19 cellular contexts compared by ENCODE assay signal in the genomic region with DNA sequence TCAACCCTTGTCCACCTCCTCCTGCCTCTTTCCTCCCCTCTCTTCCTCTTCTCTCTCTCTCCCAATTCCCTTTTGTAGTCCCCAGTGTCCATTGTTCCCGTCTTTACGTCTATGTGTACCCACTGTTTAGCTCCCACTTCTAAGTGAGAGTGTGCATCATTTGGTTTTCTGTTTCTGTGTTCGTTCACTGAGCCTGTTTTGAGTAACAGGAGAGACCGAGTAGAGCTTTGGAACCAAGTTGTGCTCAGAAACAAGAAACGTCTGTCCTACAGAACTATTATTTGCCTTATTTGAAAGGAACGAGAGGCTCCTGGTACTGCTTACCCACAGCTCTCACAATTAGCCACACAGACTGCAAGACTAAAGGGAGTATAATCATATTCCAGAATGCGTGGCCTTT. TPM values are rescaled to one million over a fixed set of nuclear protein-coding genes. Genes with fewer than 3 reads are reported as not detected.
DNase-seq lines count a peak whose midpoint lies in the region; ATAC-seq and TF ChIP-seq lines count a peak whose summit lies in the region.
"Had no signal": no experiment of that assay in that cellular context is flagged by ENCODE, and none has a peak within 500 bp of the region (broad histone marks: within the 10 kb centered on the region; RNA-seq: fewer than 3 reads in every experiment).

No MANE protein-coding gene starts in this region.

- H4K91ac ChIP-seq in neuronal stem cell (ENCODE audit: low read depth, low read length, poor library complexity), result no peak overlapping the region

- H3K79me1 ChIP-seq in neuronal stem cell (ENCODE audit: low read depth, low read length), result no peaks in the 10 kb centered on the region

- H2AFZ ChIP-seq in neuronal stem cell (ENCODE audit: low read length), result peak overlapping the region; percentile 53

- no peak overlapping the region for H4K8ac ChIP-seq in neuronal stem cell (ENCODE audit: low read depth, low read length)

- H3K14ac ChIP-seq in neuronal stem cell (ENCODE audit: low read length), result no peak overlapping the region

- peaks cover 2 to 5% of the 10 kb centered on the region in 2 donors for H3K4me1 ChIP-seq in neuronal stem cell (ENCODE audit: control insufficient read depth in 2 of 2, insufficient read depth in 1 of 2, low read depth in 1 of 2, low read length in 2 of 2)
- H3K4me1 ChIP-seq in heart right ventricle, result peaks cover 0 to 32% (median 10%) of the 10 kb centered on the region in 9 donors
- H3K4me1 ChIP-seq: Caco-2 had no signal

- H2BK120ac ChIP-seq in neuronal stem cell (ENCODE audit: low read depth, low read length), result no peak overlapping the region

- H3K4ac ChIP-seq in neuronal stem cell (ENCODE audit: low read length), result no peak overlapping the region

- no peak overlapping the region for H2BK5ac ChIP-seq in neuronal stem cell (ENCODE audit: low read length)

- H3K4me3 ChIP-seq in dorsolateral prefrontal cortex (peak overlapping the region in 36 of 59 donors; percentile 0 to 48 (median 24)), neuronal stem cell (ENCODE audit: low read length in 2 of 2) (no peak overlapping the region), heart right ventricle (no peak overlapping the region)

- no peak overlapping the region for H2BK15ac ChIP-seq in neuronal stem cell (ENCODE audit: low read length)

- WGBS in neuronal stem cell (ENCODE audit: extremely low coverage in 2 of 2, insufficient read length in 2 of 2, insufficient replicate concordance in 1 of 2), 2 donors, result no CpG with 5 or more reads among the region's 7 CpGs
- WGBS in heart right ventricle, 2 donors, result 90 to 94% methylated on average over 7 of the region's 7 CpGs

- H2BK12ac ChIP-seq in neuronal stem cell (ENCODE audit: low read length), result no peak overlapping the region

- DNase-seq in dorsolateral prefrontal cortex (no peak), neuronal stem cell (ENCODE audit: low spot score) (no peak), superior temporal gyrus (ENCODE audit: extremely low spot score) (peak; percentile 69), heart right ventricle (no peak), SW480 (ENCODE audit: low spot score) (no peak), foreskin melanocyte (no peak)
- DNase-seq in stimulated activated CD4-positive, alpha-beta T cell treated with anti-CD3 and anti-CD28 coated beads, Interleukin-12 subunit alpha, Interleukin-12 subunit beta, amount 100 ng/mL, for 4 hours, result no peak
- DNase-seq: ACHN; AML-193; Caco-2; CD4-positive, CD25-positive, alpha-beta regulatory T cell; Karpas-422; NCI-H1105; NCI-H1694; NCI-H345; NCI-H69; NK-92 treated with Interleukin-12 subunit alpha and Interleukin-12 subunit beta, amount 100 ng/mL, for 24 hours; SHP77 treated with DMSO at 0.1 percent for 48 hours had no signal

- no peak for TF ChIP-seq CTCF in dorsolateral prefrontal cortex (IDR thresholded peaks at IDR 0.05 in 54 of 56, conservative IDR thresholded peaks at IDR 0.05 in 2 of 56; ENCODE audit: low read depth in 1 of 56, partially characterized antibody in 56 of 56)
- no peak for TF ChIP-seq CTCF in heart right ventricle (IDR thresholded peaks at IDR 0.05)

- no peak for ATAC-seq in heart right ventricle

- no peak overlapping the region for H3K18ac ChIP-seq in neuronal stem cell (ENCODE audit: low read length)

- H3K9me3 ChIP-seq in neuronal stem cell (replicated peaks in 1 of 2; ENCODE audit: control insufficient read depth in 2 of 2, insufficient read depth in 1 of 2, low read depth in 1 of 2, low read length in 2 of 2), result no peaks in the 10 kb centered on the region
- no peaks in the 10 kb centered on the region for H3K9me3 ChIP-seq in heart right ventricle
- H3K9me3 ChIP-seq: Caco-2 had no signal

- H2AK5ac ChIP-seq in neuronal stem cell (ENCODE audit: low read depth, low read length), result no peak overlapping the region

- intact Hi-C loops in dorsolateral prefrontal cortex (cut with DNase I) (no loop called here), heart right ventricle (cut with DNase I) (no loop called here)

- H3K23ac ChIP-seq in neuronal stem cell (ENCODE audit: low read depth, low read length, poor library complexity), result no peak overlapping the region

- H3K27me3 ChIP-seq in dorsolateral prefrontal cortex (no peaks in the 10 kb centered on the region), neuronal stem cell (ENCODE audit: control insufficient read depth in 3 of 3, insufficient read depth in 3 of 3, low read depth in 1 of 3, low read length in 3 of 3) (no peaks in the 10 kb centered on the region), heart right ventricle (no peaks in the 10 kb centered on the region)

- H3K27ac ChIP-seq in angular gyrus (ENCODE audit: low read depth, low read length) (peak overlapping the region; percentile 83), dorsolateral prefrontal cortex (peak overlapping the region; percentile 24 to 97 (median 89)), neuronal stem cell (replicated peaks; ENCODE audit: low read length) (no peak overlapping the region), heart right ventricle (peak overlapping the region in 3 of 10 donors; percentile 31 to 51 (median 42))

- no peak overlapping the region for H3K4me2 ChIP-seq in neuronal stem cell (ENCODE audit: insufficient read depth, low read length, poor library complexity, severe bottlenecking)

- no peaks in the 10 kb centered on the region for H3K36me3 ChIP-seq in neuronal stem cell (replicated peaks in 1 of 2; ENCODE audit: control insufficient read depth in 2 of 2, insufficient read depth in 2 of 2, low read length in 2 of 2)
- no peaks in the 10 kb centered on the region for H3K36me3 ChIP-seq in heart right ventricle

- no peak overlapping the region for H3K9ac ChIP-seq in neuronal stem cell (ENCODE audit: low read depth, low read length, poor library complexity)

RNA-seq across cellular contexts. Expression of a gene that starts 50.1 kb away (rescaled TPM):
- total RNA-seq in dorsolateral prefrontal cortex, result 100 to 1,000 TPM; 105 to 278 (median 202) TPM
- polyA plus RNA-seq in neuronal stem cell (2013, experiment 1 of 2), result 28.2 TPM
- polyA plus RNA-seq in neuronal stem cell (2013, experiment 2 of 2), result 29.4 TPM
- total RNA-seq in heart right ventricle, result 100 to 1,000 TPM in 8 of 10 donors, 10 to 100 TPM in 2; 63.9 to 211 (median 137) TPM
- polyA plus RNA-seq in heart right ventricle, result 10 to 100 TPM; 31.7 to 71.1 TPM

Comparison
In these comparisons a context has a peak if more than half of its experiments do, and no peak if none do; other contexts are left out.
1. H3K4me3 ChIP-seq: peak in dorsolateral prefrontal cortex (36 of 59); none in neuronal stem cell (0 of 2) and heart right ventricle (0 of 10).